ENCODE assay signal across 19 cellular contexts in genomic region chr5:76314643-76315042, GRCh38.
DNase-seq lines count a peak whose midpoint lies in the region; ATAC-seq and TF ChIP-seq lines count a peak whose summit lies in the region.
"Had no signal": no experiment of that assay in that cellular context is flagged by ENCODE, and none has a peak within 500 bp of the region (broad histone marks: within the 10 kb centered on the region; RNA-seq: fewer than 3 reads in every experiment).

No MANE protein-coding gene starts in this region.

- H3K4me2 ChIP-seq in parathyroid adenoma (ENCODE audit: low read length) = no peak overlapping the region
- H3K4me2 ChIP-seq: BLaER1 had no signal

- no peaks in the 10 kb centered on the region for H3K79me2 ChIP-seq in parathyroid adenoma

- H3K9ac ChIP-seq in liver (ENCODE audit: low read depth in 1 of 2, low read length in 2 of 2) (no peak overlapping the region), parathyroid adenoma (no peak overlapping the region)
- H3K9ac ChIP-seq: BLaER1 had no signal

- H3K27me3 ChIP-seq in left ventricle myocardium inferior (ENCODE audit: low read depth) (no peaks in the 10 kb centered on the region), liver (ENCODE audit: control insufficient read depth in 4 of 4, insufficient read depth in 4 of 4, low read length in 3 of 4) (no peaks in the 10 kb centered on the region), parathyroid adenoma (ENCODE audit: control insufficient read depth, insufficient read depth, low read length) (no peaks in the 10 kb centered on the region)
- H3K27me3 ChIP-seq: BLaER1 had no signal

- no peaks in the 10 kb centered on the region for H3K36me3 ChIP-seq in left ventricle myocardium inferior
- no peaks in the 10 kb centered on the region for H3K36me3 ChIP-seq in liver (ENCODE audit: control insufficient read depth in 4 of 4, insufficient read depth in 3 of 4, low read depth in 1 of 4, low read length in 3 of 4)
- no peaks in the 10 kb centered on the region for H3K36me3 ChIP-seq in parathyroid adenoma (ENCODE audit: control insufficient read depth, insufficient read depth, low read length)
- H3K36me3 ChIP-seq: BLaER1, HAP-1 had no signal

- TF ChIP-seq RAD21 in liver (IDR thresholded peaks at IDR 0.05) = no peak

- H3K27ac ChIP-seq in left ventricle myocardium inferior (replicated peaks) (no peak overlapping the region), liver (ENCODE audit: low read depth in 1 of 2, low read length in 2 of 2) (no peak overlapping the region), parathyroid adenoma (no peak overlapping the region)
- H3K27ac ChIP-seq: 22Rv1, BLaER1, C4-2B had no signal

- ATAC-seq in Right ventricle myocardium inferior (peak; percentile 50), left ventricle myocardium superior (peak; percentile 79), left cardiac atrium (no peak), HG03095 (IDR thresholded peaks at IDR 0.05; ENCODE audit: unreplicated experiment) (no peak)
- ATAC-seq: CD8-positive, alpha-beta T cell had no signal

- intact Hi-C loops in Right ventricle myocardium inferior (cut with DNase I) (no loop called here), left ventricle myocardium inferior (cut with micrococcal nuclease) (no loop called here), left ventricle myocardium superior (cut with micrococcal nuclease) (no loop called here), left cardiac atrium (cut with DNase I) (no loop called here)

- H3K4me1 ChIP-seq in left ventricle myocardium inferior = no peaks in the 10 kb centered on the region
- peaks cover 0 to 6% (median 0%) of the 10 kb centered on the region in 4 donors for H3K4me1 ChIP-seq in liver (ENCODE audit: control insufficient read depth in 4 of 4, insufficient read depth in 4 of 4, low read length in 3 of 4)
- peaks cover 3% of the 10 kb centered on the region for H3K4me1 ChIP-seq in parathyroid adenoma
- H3K4me1 ChIP-seq: HAP-1 had no signal

- TF ChIP-seq CTCF in left ventricle myocardium inferior (IDR thresholded peaks at IDR 0.05; ENCODE audit: borderline replicate concordance) = no peak
- no peak for TF ChIP-seq CTCF in liver (IDR thresholded peaks at IDR 0.05; ENCODE audit: low read depth, low read length, missing input control)
- TF ChIP-seq CTCF in parathyroid adenoma (IDR thresholded peaks at IDR 0.05) = no peak

- DNase-seq in Right ventricle myocardium inferior (ENCODE audit: missing footprints) = no peak
- DNase-seq in left ventricle myocardium inferior = no peak
- no peak for DNase-seq in left ventricle myocardium superior
- no peak for DNase-seq in left cardiac atrium
- no peak for DNase-seq in Kasumi-1 (lab: John Stamatoyannopoulos, UW)
- DNase-seq: Caco-2; CD4-positive, CD25-positive, alpha-beta regulatory T cell; CD8-positive, alpha-beta T cell; DMS153; DND-41; GOT3; HFFc6 had no signal

- H3K9me3 ChIP-seq in left ventricle myocardium inferior (replicated peaks) (no peaks in the 10 kb centered on the region), liver (ENCODE audit: control insufficient read depth in 4 of 4, low read length in 3 of 4) (no peaks in the 10 kb centered on the region), parathyroid adenoma (ENCODE audit: control insufficient read depth, low read length) (no peaks in the 10 kb centered on the region)
- H3K9me3 ChIP-seq: BLaER1, Caco-2, HAP-1 had no signal

- no peak overlapping the region for H3K4me3 ChIP-seq in left ventricle myocardium inferior
- no peak overlapping the region for H3K4me3 ChIP-seq in liver (ENCODE audit: low read depth in 1 of 3, low read length in 3 of 3)
- H3K4me3 ChIP-seq in parathyroid adenoma (ENCODE audit: low read depth, low read length) = no peak overlapping the region
- H3K4me3 ChIP-seq: BLaER1, HAP-1 had no signal

- WGBS in liver = 75% methylated on average over 2 of the region's 2 CpGs

- H2AFZ ChIP-seq in parathyroid adenoma = peak overlapping the region; percentile 29

TF ChIP-seq in liver, 16 proteins besides CTCF, POLR2A, EP300 and RAD21:
- TF ChIP-seq YY1 (IDR thresholded peaks at IDR 0.05) = no peak
- TF ChIP-seq MAX (IDR thresholded peaks at IDR 0.05) = no peak
- peak; percentile 24 to 36 for TF ChIP-seq RXRA (IDR thresholded peaks at IDR 0.05)
- TF ChIP-seq HNF4G (IDR thresholded peaks at IDR 0.05) = no peak
- TF ChIP-seq FOXA2 (IDR thresholded peaks at IDR 0.05) = no peak

Comparison
In these comparisons a context has a peak if more than half of its experiments do, and no peak if none do; other contexts are left out.
1. ATAC-seq: peak in Right ventricle myocardium inferior (single experiment) and left ventricle myocardium superior (single experiment); none in left cardiac atrium (0 of 2) and HG03095 (single experiment).